5 cellular contexts compared by ENCODE assay signal in the genomic region with DNA sequence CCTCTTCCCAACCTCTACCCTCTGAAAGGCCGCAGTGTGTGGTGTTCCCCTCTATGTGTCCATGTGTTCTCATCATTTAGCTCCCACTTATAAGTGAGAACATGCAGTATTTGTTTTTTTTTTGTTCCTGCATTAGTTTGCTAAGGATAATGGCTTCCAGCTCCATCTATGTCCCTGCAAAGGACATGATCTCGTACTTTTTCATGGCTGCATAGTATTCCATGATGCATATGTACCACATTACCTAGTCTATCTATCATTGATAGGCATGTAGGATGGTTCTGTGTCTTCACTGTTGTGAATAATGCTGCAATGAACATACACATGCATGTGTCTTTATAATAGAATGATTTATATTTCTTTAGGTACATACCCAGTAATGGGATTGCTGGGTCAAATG. TPM values are rescaled to one million over a fixed set of nuclear protein-coding genes. Genes with fewer than 3 reads are reported as not detected.
"Had no signal": no experiment of that assay in that cellular context is flagged by ENCODE, and none has a peak within 500 bp of the region (broad histone marks: within the 10 kb centered on the region; RNA-seq: fewer than 3 reads in every experiment).

No MANE protein-coding gene starts in this region.

RNA-seq across cellular contexts. Expression of a gene that starts 12.6 kb away (rescaled TPM):
- total RNA-seq: naive thymus-derived CD8-positive, alpha-beta T cell had no signal
- polyA plus RNA-seq: immature natural killer cell; keratinocyte; naive thymus-derived CD4-positive, alpha-beta T cell; naive thymus-derived CD8-positive, alpha-beta T cell had no signal

RNA-seq across cellular contexts. Expression of a gene that starts 58.4 kb away (rescaled TPM):
- total RNA-seq: lung microvascular endothelial cell had no signal
- polyA plus RNA-seq: immature natural killer cell, keratinocyte had no signal
